ENCODE assay signal across 1 cellular context in the genomic region with DNA sequence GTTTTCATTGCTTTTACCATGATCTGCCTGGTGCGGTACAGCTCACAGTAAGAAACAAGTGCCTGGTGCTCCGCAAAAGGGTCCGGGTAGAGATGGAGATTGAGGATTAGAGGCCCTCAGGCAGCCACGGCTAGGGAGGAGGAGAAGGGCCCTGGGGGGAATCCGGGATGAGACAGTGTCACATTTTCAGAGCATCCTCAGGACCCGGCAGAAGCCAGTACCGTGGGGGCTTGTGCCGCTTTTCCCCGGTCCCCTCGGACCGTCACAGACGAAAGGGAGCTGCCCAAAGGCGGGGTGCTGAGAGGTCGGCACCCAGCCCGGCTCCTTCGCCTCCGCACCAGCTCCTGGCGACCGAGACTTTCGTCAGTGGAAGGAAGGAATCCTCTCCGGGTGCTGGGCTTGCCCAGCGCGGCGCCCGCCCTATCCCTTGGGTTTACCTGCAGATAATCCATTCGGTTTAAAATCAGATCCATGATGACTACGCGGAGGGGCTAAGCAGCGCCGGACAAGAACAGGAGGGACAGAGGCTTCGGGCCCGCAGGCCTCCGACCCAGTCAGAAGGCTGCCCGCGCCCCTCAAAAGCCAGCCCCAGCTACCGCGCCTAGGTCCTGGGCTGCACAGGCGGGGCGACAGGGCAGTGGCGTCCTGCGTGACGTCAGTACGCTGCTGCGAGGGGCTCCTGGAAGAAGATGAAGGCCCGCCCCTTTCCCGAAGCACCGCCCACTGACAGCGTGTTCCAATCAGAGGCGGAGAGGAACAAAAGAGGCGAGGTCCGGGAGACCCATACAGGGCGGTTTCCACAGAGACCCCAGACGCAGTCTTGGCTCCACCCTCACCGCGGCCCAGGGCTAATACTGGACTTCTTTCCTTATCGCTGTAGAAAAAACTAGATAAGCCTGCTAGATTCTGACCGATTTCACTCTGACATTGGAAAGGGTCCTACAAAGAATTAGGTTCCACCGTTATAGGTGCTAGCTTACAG.
TF ChIP-seq lines count a peak whose summit lies in the region.

A gene with protein sequence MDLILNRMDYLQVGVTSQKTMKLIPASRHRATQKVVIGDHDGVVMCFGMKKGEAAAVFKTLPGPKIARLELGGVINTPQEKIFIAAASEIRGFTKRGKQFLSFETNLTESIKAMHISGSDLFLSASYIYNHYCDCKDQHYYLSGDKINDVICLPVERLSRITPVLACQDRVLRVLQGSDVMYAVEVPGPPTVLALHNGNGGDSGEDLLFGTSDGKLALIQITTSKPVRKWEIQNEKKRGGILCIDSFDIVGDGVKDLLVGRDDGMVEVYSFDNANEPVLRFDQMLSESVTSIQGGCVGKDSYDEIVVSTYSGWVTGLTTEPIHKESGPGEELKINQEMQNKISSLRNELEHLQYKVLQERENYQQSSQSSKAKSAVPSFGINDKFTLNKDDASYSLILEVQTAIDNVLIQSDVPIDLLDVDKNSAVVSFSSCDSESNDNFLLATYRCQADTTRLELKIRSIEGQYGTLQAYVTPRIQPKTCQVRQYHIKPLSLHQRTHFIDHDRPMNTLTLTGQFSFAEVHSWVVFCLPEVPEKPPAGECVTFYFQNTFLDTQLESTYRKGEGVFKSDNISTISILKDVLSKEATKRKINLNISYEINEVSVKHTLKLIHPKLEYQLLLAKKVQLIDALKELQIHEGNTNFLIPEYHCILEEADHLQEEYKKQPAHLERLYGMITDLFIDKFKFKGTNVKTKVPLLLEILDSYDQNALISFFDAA (minus strand): TSS at position 634 of the 982 bp plus-strand sequence. CDS start 161 bp downstream, at position 473.

TF ChIP-seq in SK-N-SH, 30 proteins besides CTCF, POLR2A, EP300 and RAD21 (continued from another document):
- TF ChIP-seq, protein P1, sequence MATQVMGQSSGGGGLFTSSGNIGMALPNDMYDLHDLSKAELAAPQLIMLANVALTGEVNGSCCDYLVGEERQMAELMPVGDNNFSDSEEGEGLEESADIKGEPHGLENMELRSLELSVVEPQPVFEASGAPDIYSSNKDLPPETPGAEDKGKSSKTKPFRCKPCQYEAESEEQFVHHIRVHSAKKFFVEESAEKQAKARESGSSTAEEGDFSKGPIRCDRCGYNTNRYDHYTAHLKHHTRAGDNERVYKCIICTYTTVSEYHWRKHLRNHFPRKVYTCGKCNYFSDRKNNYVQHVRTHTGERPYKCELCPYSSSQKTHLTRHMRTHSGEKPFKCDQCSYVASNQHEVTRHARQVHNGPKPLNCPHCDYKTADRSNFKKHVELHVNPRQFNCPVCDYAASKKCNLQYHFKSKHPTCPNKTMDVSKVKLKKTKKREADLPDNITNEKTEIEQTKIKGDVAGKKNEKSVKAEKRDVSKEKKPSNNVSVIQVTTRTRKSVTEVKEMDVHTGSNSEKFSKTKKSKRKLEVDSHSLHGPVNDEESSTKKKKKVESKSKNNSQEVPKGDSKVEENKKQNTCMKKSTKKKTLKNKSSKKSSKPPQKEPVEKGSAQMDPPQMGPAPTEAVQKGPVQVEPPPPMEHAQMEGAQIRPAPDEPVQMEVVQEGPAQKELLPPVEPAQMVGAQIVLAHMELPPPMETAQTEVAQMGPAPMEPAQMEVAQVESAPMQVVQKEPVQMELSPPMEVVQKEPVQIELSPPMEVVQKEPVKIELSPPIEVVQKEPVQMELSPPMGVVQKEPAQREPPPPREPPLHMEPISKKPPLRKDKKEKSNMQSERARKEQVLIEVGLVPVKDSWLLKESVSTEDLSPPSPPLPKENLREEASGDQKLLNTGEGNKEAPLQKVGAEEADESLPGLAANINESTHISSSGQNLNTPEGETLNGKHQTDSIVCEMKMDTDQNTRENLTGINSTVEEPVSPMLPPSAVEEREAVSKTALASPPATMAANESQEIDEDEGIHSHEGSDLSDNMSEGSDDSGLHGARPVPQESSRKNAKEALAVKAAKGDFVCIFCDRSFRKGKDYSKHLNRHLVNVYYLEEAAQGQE (IDR thresholded peaks at IDR 0.05; ENCODE audit: low read depth, low read length): no peak
- TF ChIP-seq FOXM1 (IDR thresholded peaks at IDR 0.05; ENCODE audit: low read depth): no peak
TF ChIP-seq in SK-N-SH: peak in this region for 4.
